In the genomic region with DNA sequence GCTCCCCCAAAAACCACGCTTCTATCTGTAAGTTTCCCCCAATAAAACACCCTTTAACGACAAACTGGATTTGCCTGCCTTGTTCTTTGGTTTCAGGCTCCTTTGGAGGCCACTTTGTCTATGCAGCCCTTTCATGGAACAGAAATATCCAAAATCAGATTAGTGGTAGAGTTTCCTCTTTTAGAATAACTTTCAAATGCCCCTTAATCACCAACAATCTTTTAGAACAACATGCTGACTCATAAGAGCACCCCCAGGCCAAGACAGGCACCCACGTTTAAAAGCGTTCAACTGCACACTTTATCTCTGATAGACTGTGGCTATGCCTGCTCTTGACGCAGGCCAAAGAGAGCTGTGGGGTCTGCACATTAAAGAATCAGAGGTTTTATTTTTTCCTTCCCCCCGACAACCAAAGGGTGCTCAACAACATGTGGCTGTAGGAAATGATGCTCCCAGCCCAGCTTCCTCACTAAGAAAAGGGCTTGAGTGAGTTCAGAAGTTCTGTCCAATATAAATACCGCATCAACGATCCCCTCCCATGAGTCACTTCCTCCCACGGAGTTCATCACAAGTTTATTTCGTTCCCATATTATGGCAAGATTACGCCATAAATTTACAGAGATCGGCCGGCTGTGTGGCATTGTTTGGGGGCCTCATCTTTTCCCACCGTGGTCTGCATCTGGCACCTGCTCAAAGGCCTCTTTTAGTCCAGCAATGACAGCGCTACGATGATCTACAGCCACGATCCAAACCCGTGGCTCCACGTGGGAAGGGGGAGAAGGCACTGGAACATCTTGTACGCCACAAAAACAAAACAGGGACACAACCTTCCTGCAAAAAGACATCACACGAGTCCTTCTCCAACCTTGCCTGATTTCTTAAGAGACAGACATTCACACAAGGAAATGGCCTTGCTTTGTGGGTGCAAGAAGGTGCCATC, we compare ENCODE assay signal across 8 cellular contexts.
DNase-seq lines count a peak whose midpoint lies in the region; ATAC-seq and TF ChIP-seq lines count a peak whose summit lies in the region.

No MANE protein-coding gene starts in this region.

- peaks cover 51% of the 10 kb centered on the region for H3K4me1 ChIP-seq in BLaER1
- H3K4me1 ChIP-seq in Karpas-422 (ENCODE audit: low read length), result peaks cover 15% of the 10 kb centered on the region

- no peak overlapping the region for H3K4me3 ChIP-seq in BLaER1
- H3K4me3 ChIP-seq in kidney epithelial cell (ENCODE audit: low read depth, low read length), result no peak overlapping the region
- H3K4me3 ChIP-seq in Karpas-422 (ENCODE audit: low read length), result no peak overlapping the region

- peaks cover 19% of the 10 kb centered on the region for H3K36me3 ChIP-seq in BLaER1
- no peaks in the 10 kb centered on the region for H3K36me3 ChIP-seq in kidney epithelial cell (ENCODE audit: control insufficient read depth, insufficient read depth, low read length)
- no peaks in the 10 kb centered on the region for H3K36me3 ChIP-seq in Karpas-422 (ENCODE audit: insufficient read depth, low read length)

- H3K79me2 ChIP-seq in Karpas-422 (ENCODE audit: low read length), result no peaks in the 10 kb centered on the region

- peak overlapping the region; percentile 64 for H3K4me2 ChIP-seq in BLaER1
- H3K4me2 ChIP-seq in Karpas-422 (ENCODE audit: low read depth, low read length, poor library complexity, severe bottlenecking), result no peak overlapping the region

- no peak overlapping the region for H3K4me3 Mint-ChIP-seq in stimulated activated memory B cell treated with anti-CD40 and anti-IgM and Interleukin-4, amounts not matched to agents 10 μg/mL and 1 μg/mL and 100 μg/mL, for 72 hours

- H3K9me2 ChIP-seq in Karpas-422 (replicated peaks; ENCODE audit: insufficient read depth, low read length), result no peaks in the 10 kb centered on the region

- no peaks in the 10 kb centered on the region for H4K20me1 ChIP-seq in BLaER1
- no peaks in the 10 kb centered on the region for H4K20me1 ChIP-seq in Karpas-422 (ENCODE audit: insufficient read depth, low read depth, low read length)

- no peak for TF ChIP-seq CTCF in kidney epithelial cell (IDR thresholded peaks at IDR 0.05; ENCODE audit: insufficient read depth, low read length, poor library complexity, severe bottlenecking)

- peak; percentile 97 for DNase-seq in MV-4-11 (lab: John Stamatoyannopoulos, UW)
- DNase-seq in amniotic stem cell (lab: John Stamatoyannopoulos, UW), result peak; percentile 80
- peak; percentile 97 for DNase-seq in kidney epithelial cell (ENCODE audit: low read depth)
- no peak for DNase-seq in mesenteric fat pad (ENCODE audit: low spot score)
- no peak for DNase-seq in Karpas-422

- H2AFZ ChIP-seq in Karpas-422 (ENCODE audit: low read length), result no peak overlapping the region

- H3K9me3 Mint-ChIP-seq in stimulated activated memory B cell treated with anti-CD40 and anti-IgM and Interleukin-4, amounts not matched to agents 10 μg/mL and 1 μg/mL and 100 μg/mL, for 72 hours, result no peaks in the 10 kb centered on the region

- H3K9ac ChIP-seq in BLaER1 (no peak overlapping the region), Karpas-422 (ENCODE audit: low read length) (no peak overlapping the region)

- H3K9me3 ChIP-seq in BLaER1 (peaks cover 6% of the 10 kb centered on the region; the same call in 1 of the 2 replicates), Karpas-422 (ENCODE audit: low read length) (no peaks in the 10 kb centered on the region)

- H3K36me3 Mint-ChIP-seq in stimulated activated memory B cell treated with anti-CD40 and anti-IgM and Interleukin-4, amounts not matched to agents 10 μg/mL and 1 μg/mL and 100 μg/mL, for 72 hours, result no peaks in the 10 kb centered on the region

- peaks cover 95% of the 10 kb centered on the region for H3K27me3 Mint-ChIP-seq in stimulated activated memory B cell treated with anti-CD40 and anti-IgM and Interleukin-4, amounts not matched to agents 10 μg/mL and 1 μg/mL and 100 μg/mL, for 72 hours

- peak; percentile 41 for ATAC-seq in stimulated activated memory B cell treated with anti-CD40 and anti-IgM and Interleukin-4, amounts not matched to agents 10 μg/mL and 1 μg/mL and 100 μg/mL, for 72 hours
- no peak for ATAC-seq in HG03196 (IDR thresholded peaks at IDR 0.05; ENCODE audit: unreplicated experiment)

- H3K27ac Mint-ChIP-seq in stimulated activated memory B cell treated with anti-CD40 and anti-IgM and Interleukin-4, amounts not matched to agents 10 μg/mL and 1 μg/mL and 100 μg/mL, for 72 hours, result no peak overlapping the region

- H3K27ac ChIP-seq in BLaER1 (no peak overlapping the region), Karpas-422 (ENCODE audit: low read length) (no peak overlapping the region)

- H3K27me3 ChIP-seq in BLaER1 (no peaks in the 10 kb centered on the region), kidney epithelial cell (ENCODE audit: control insufficient read depth, insufficient read depth, low read length) (no peaks in the 10 kb centered on the region), Karpas-422 (ENCODE audit: low read length) (peaks cover 4% of the 10 kb centered on the region; the same call in 1 of the 2 replicates)

- H3K4me1 Mint-ChIP-seq in stimulated activated memory B cell treated with anti-CD40 and anti-IgM and Interleukin-4, amounts not matched to agents 10 μg/mL and 1 μg/mL and 100 μg/mL, for 72 hours, result peaks cover 7% of the 10 kb centered on the region

Comparison
In these comparisons a context has a peak if more than half of its experiments do, and no peak if none do; other contexts are left out.
1. DNase-seq: peak in MV-4-11 (single experiment), amniotic stem cell (single experiment) and kidney epithelial cell (single experiment); none in mesenteric fat pad (single experiment) and Karpas-422 (single experiment).